In the genomic region with DNA sequence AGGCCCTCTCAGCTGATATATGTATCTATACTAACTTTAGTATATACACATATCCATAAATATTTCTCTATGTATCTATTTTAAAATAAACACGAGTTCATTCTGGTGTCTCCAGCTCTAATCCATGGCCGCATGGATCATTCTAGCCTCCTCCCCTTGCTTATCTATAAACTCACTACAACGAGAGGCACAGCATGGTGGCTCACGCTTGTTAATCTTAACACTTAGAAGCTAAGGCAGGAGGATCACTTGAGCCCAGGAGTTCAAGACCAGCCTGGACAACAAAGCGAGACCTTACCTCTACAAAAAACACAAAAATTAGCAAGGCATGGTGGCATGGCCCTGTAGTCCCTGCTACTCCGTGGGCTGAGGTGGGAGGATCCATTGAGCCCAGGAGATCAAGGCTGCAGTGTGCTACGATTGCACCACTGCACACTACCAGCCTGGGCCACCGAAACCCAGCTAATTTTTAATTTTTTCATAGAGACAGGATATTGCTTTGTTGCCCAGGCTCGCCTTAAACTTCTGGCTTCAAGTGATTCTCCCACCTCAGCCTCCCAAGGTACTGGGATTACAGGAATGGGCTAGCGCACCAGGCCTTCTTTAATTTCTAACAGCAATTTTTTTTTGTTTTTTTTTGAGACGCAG, we compare ENCODE assay signal across 2 cellular contexts.
TF ChIP-seq lines count a peak whose summit lies in the region.

No MANE protein-coding gene starts in this region.

TF ChIP-seq in HEK293, 187 proteins besides CTCF, POLR2A, EP300 and RAD21:
- TF ChIP-seq ZFHX2 (tag by site-specific recombination; conservative IDR thresholded peaks at IDR 0.05) (peak; percentile 43; the same call in 1 of the 2 replicates), ZNF785 (tag by site-specific recombination; IDR thresholded peaks at IDR 0.05) (no peak)

TF ChIP-seq in K562, 482 proteins besides CTCF, POLR2A, EP300 and RAD21 (continues in another document):
- no peak for TF ChIP-seq FOXK2 (conservative IDR thresholded peaks at IDR 0.05 in 1 of 2, IDR thresholded peaks at IDR 0.05 in 1 of 2; ENCODE audit: low read depth in 2 of 2)
- peak; percentile 31; the same call in 1 of the 2 replicates for TF ChIP-seq CXXC5 (CRISPR knock-in tag; IDR thresholded peaks at IDR 0.05)
- TF ChIP-seq RCOR1 (IDR thresholded peaks at IDR 0.05; ENCODE audit: borderline replicate concordance in 1 of 2, low read depth in 2 of 2, low read length in 2 of 2): peak in 1 of 2 experiments; percentile 21; a peak in 1 of 4 replicates
- TF ChIP-seq, protein P1, sequence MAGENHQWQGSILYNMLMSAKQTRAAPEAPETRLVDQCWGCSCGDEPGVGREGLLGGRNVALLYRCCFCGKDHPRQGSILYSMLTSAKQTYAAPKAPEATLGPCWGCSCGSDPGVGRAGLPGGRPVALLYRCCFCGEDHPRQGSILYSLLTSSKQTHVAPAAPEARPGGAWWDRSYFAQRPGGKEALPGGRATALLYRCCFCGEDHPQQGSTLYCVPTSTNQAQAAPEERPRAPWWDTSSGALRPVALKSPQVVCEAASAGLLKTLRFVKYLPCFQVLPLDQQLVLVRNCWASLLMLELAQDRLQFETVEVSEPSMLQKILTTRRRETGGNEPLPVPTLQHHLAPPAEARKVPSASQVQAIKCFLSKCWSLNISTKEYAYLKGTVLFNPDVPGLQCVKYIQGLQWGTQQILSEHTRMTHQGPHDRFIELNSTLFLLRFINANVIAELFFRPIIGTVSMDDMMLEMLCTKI (IDR thresholded peaks at IDR 0.05; ENCODE audit: partially characterized antibody): no peak
- no peak for TF ChIP-seq GATAD2A (IDR thresholded peaks at IDR 0.05)
- TF ChIP-seq ZNF274 (IDR thresholded peaks at IDR 0.05; ENCODE audit: borderline replicate concordance, low read depth, low read length): no peak
- TF ChIP-seq, protein P2, sequence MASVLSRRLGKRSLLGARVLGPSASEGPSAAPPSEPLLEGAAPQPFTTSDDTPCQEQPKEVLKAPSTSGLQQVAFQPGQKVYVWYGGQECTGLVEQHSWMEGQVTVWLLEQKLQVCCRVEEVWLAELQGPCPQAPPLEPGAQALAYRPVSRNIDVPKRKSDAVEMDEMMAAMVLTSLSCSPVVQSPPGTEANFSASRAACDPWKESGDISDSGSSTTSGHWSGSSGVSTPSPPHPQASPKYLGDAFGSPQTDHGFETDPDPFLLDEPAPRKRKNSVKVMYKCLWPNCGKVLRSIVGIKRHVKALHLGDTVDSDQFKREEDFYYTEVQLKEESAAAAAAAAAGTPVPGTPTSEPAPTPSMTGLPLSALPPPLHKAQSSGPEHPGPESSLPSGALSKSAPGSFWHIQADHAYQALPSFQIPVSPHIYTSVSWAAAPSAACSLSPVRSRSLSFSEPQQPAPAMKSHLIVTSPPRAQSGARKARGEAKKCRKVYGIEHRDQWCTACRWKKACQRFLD (CRISPR knock-in tag; IDR thresholded peaks at IDR 0.05): peak; percentile 76; the same call in 1 of the 2 replicates
- TF ChIP-seq, protein P3, sequence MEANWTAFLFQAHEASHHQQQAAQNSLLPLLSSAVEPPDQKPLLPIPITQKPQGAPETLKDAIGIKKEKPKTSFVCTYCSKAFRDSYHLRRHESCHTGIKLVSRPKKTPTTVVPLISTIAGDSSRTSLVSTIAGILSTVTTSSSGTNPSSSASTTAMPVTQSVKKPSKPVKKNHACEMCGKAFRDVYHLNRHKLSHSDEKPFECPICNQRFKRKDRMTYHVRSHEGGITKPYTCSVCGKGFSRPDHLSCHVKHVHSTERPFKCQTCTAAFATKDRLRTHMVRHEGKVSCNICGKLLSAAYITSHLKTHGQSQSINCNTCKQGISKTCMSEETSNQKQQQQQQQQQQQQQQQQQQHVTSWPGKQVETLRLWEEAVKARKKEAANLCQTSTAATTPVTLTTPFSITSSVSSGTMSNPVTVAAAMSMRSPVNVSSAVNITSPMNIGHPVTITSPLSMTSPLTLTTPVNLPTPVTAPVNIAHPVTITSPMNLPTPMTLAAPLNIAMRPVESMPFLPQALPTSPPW (CRISPR knock-in tag; IDR thresholded peaks at IDR 0.05): peak; percentile 36; the same call in 1 of the 2 replicates
- TF ChIP-seq STAG1 (CRISPR knock-in tag; IDR thresholded peaks at IDR 0.05; ENCODE audit: borderline replicate concordance): no peak
- TF ChIP-seq, protein P4, sequence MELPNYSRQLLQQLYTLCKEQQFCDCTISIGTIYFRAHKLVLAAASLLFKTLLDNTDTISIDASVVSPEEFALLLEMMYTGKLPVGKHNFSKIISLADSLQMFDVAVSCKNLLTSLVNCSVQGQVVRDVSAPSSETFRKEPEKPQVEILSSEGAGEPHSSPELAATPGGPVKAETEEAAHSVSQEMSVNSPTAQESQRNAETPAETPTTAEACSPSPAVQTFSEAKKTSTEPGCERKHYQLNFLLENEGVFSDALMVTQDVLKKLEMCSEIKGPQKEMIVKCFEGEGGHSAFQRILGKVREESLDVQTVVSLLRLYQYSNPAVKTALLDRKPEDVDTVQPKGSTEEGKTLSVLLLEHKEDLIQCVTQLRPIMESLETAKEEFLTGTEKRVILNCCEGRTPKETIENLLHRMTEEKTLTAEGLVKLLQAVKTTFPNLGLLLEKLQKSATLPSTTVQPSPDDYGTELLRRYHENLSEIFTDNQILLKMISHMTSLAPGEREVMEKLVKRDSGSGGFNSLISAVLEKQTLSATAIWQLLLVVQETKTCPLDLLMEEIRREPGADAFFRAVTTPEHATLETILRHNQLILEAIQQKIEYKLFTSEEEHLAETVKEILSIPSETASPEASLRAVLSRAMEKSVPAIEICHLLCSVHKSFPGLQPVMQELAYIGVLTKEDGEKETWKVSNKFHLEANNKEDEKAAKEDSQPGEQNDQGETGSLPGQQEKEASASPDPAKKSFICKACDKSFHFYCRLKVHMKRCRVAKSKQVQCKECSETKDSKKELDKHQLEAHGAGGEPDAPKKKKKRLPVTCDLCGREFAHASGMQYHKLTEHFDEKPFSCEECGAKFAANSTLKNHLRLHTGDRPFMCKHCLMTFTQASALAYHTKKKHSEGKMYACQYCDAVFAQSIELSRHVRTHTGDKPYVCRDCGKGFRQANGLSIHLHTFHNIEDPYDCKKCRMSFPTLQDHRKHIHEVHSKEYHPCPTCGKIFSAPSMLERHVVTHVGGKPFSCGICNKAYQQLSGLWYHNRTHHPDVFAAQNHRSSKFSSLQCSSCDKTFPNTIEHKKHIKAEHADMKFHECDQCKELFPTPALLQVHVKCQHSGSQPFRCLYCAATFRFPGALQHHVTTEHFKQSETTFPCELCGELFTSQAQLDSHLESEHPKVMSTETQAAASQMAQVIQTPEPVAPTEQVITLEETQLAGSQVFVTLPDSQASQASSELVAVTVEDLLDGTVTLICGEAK (IDR thresholded peaks at IDR 0.05): peak; percentile 25; the same call in 1 of the 2 replicates
- TF ChIP-seq, protein P4 (CRISPR knock-in tag; IDR thresholded peaks at IDR 0.05): no peak
- TF ChIP-seq MYC (IDR thresholded peaks at IDR 0.05; ENCODE audit: low read depth, low read length): peak; percentile 45; the same call in 1 of the 2 replicates
- TF ChIP-seq MYC (CRISPR knock-in tag; IDR thresholded peaks at IDR 0.05; ENCODE audit: borderline replicate concordance, low read depth): no peak
- peak; percentile 51; the same call in 1 of the 2 replicates for TF ChIP-seq EP400 (IDR thresholded peaks at IDR 0.05)
- no peak for TF ChIP-seq ZNF644 (tag; IDR thresholded peaks at IDR 0.05; ENCODE audit: low read depth)
- TF ChIP-seq, protein P5, sequence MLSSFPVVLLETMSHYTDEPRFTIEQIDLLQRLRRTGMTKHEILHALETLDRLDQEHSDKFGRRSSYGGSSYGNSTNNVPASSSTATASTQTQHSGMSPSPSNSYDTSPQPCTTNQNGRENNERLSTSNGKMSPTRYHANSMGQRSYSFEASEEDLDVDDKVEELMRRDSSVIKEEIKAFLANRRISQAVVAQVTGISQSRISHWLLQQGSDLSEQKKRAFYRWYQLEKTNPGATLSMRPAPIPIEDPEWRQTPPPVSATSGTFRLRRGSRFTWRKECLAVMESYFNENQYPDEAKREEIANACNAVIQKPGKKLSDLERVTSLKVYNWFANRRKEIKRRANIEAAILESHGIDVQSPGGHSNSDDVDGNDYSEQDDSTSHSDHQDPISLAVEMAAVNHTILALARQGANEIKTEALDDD (IDR thresholded peaks at IDR 0.05): peak; percentile 64; the same call in 1 of the 2 replicates
- TF ChIP-seq ZNF384 (IDR thresholded peaks at IDR 0.05; ENCODE audit: low read depth, low read length): no peak
- TF ChIP-seq, protein P6, sequence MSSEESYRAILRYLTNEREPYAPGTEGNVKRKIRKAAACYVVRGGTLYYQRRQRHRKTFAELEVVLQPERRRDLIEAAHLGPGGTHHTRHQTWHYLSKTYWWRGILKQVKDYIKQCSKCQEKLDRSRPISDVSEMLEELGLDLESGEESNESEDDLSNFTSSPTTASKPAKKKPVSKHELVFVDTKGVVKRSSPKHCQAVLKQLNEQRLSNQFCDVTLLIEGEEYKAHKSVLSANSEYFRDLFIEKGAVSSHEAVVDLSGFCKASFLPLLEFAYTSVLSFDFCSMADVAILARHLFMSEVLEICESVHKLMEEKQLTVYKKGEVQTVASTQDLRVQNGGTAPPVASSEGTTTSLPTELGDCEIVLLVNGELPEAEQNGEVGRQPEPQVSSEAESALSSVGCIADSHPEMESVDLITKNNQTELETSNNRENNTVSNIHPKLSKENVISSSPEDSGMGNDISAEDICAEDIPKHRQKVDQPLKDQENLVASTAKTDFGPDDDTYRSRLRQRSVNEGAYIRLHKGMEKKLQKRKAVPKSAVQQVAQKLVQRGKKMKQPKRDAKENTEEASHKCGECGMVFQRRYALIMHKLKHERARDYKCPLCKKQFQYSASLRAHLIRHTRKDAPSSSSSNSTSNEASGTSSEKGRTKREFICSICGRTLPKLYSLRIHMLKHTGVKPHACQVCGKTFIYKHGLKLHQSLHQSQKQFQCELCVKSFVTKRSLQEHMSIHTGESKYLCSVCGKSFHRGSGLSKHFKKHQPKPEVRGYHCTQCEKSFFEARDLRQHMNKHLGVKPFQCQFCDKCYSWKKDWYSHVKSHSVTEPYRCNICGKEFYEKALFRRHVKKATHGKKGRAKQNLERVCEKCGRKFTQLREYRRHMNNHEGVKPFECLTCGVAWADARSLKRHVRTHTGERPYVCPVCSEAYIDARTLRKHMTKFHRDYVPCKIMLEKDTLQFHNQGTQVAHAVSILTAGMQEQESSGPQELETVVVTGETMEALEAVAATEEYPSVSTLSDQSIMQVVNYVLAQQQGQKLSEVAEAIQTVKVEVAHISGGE (CRISPR knock-in tag; IDR thresholded peaks at IDR 0.05): peak in 1 of 3 experiments; percentile 55; a peak in 2 of 6 replicates
- TF ChIP-seq CEBPG (CRISPR knock-in tag; IDR thresholded peaks at IDR 0.05): no peak
- no peak for TF ChIP-seq CEBPG (tag; conservative IDR thresholded peaks at IDR 0.05 in 1 of 2, IDR thresholded peaks at IDR 0.05 in 1 of 2)
- TF ChIP-seq, protein P7, sequence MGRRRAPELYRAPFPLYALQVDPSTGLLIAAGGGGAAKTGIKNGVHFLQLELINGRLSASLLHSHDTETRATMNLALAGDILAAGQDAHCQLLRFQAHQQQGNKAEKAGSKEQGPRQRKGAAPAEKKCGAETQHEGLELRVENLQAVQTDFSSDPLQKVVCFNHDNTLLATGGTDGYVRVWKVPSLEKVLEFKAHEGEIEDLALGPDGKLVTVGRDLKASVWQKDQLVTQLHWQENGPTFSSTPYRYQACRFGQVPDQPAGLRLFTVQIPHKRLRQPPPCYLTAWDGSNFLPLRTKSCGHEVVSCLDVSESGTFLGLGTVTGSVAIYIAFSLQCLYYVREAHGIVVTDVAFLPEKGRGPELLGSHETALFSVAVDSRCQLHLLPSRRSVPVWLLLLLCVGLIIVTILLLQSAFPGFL (CRISPR knock-in tag; IDR thresholded peaks at IDR 0.05): no peak
